9 cellular contexts compared by ENCODE assay signal in genomic region chr1:156102634-156103511, GRCh38. TPM values are rescaled to one million over a fixed set of nuclear protein-coding genes. Genes with fewer than 3 reads are reported as not detected.
DNase-seq lines count a peak whose midpoint lies in the region; ATAC-seq and TF ChIP-seq lines count a peak whose summit lies in the region.
"Had no signal": no experiment of that assay in that cellular context is flagged by ENCODE, and none has a peak within 500 bp of the region (broad histone marks: within the 10 kb centered on the region; RNA-seq: fewer than 3 reads in every experiment).

No MANE protein-coding gene starts in this region.

- in situ Hi-C loops in brain microvascular endothelial cell (cut with HindIII; ENCODE audit: low pct_ligation_motif_present, low sequenced_read_pairs), result no loop called here

- intact Hi-C loops in natural killer cell (cut with micrococcal nuclease) (no loop called here), aorta (cut with DNase I) (no loop called here), OCI-LY7 (cut with micrococcal nuclease; ENCODE audit: unreplicated experiment) (no loop called here)

- no peak overlapping the region for H4K8ac ChIP-seq in mesendoderm (ENCODE audit: low read depth, low read length)

- no peaks in the 10 kb centered on the region for H3K9me3 Mint-ChIP-seq in natural killer cell
- no peaks in the 10 kb centered on the region for H3K9me3 Mint-ChIP-seq in natural killer cell treated with Interleukin-12 subunit alpha and Interleukin-12 subunit beta and Interleukin-15 and Interleukin-18, amount 100 ng/mL, for 72 hours

- H3K9me3 ChIP-seq in aorta (ENCODE audit: control insufficient read depth, low read length) (no peaks in the 10 kb centered on the region), OCI-LY7 (ENCODE audit: low read length) (no peaks in the 10 kb centered on the region)

- no peak overlapping the region for H2BK15ac ChIP-seq in mesendoderm (replicated peaks; ENCODE audit: low read depth)

- no peak overlapping the region for H3K4ac ChIP-seq in mesendoderm (ENCODE audit: low read depth, low read length)

- H3K79me1 ChIP-seq in mesendoderm (ENCODE audit: low read length), result no peaks in the 10 kb centered on the region

- H3K36me3 Mint-ChIP-seq in natural killer cell, result no peaks in the 10 kb centered on the region
- H3K36me3 Mint-ChIP-seq in natural killer cell treated with Interleukin-12 subunit alpha and Interleukin-12 subunit beta and Interleukin-15 and Interleukin-18, amount 100 ng/mL, for 72 hours, result no peaks in the 10 kb centered on the region

- peaks cover 11 to 52% of the 10 kb centered on the region in 2 donors for H3K4me1 Mint-ChIP-seq in natural killer cell
- peaks cover 36 to 45% of the 10 kb centered on the region in 2 donors for H3K4me1 Mint-ChIP-seq in natural killer cell treated with Interleukin-12 subunit alpha and Interleukin-12 subunit beta and Interleukin-15 and Interleukin-18, amount 100 ng/mL, for 72 hours (ENCODE audit: low read depth in 2 of 2)

- H3K56ac ChIP-seq in mesendoderm (ENCODE audit: low read length), result peak overlapping the region; percentile 58

- no peak overlapping the region for H4K5ac ChIP-seq in mesendoderm (ENCODE audit: low read length)

- H3K36me3 ChIP-seq in brain microvascular endothelial cell (replicated peaks) (no peaks in the 10 kb centered on the region), mesendoderm (ENCODE audit: control insufficient read depth, insufficient read depth, low read length) (no peaks in the 10 kb centered on the region), aorta (ENCODE audit: control insufficient read depth in 1 of 2, insufficient read depth in 2 of 2, low read length in 1 of 2) (no peaks in the 10 kb centered on the region), OCI-LY7 (ENCODE audit: insufficient read depth, low read length) (no peaks in the 10 kb centered on the region)

- H3K9me2 ChIP-seq in OCI-LY7 (ENCODE audit: insufficient read depth, low read length), result no peaks in the 10 kb centered on the region

- no peak overlapping the region for H2AFZ ChIP-seq in OCI-LY7 (ENCODE audit: low read length)

- no peak overlapping the region for H2BK120ac ChIP-seq in mesendoderm (ENCODE audit: low read depth, low read length)

- no peak for TF ChIP-seq CTCF in natural killer cell (IDR thresholded peaks at IDR 0.05)
- no peak for TF ChIP-seq CTCF in brain microvascular endothelial cell (IDR thresholded peaks at IDR 0.05; ENCODE audit: low read depth, low read length, missing control alignments)
- TF ChIP-seq CTCF in OCI-LY7 (conservative IDR thresholded peaks at IDR 0.05; ENCODE audit: low read length), result no peak

- WGBS in mesendoderm (ENCODE audit: extremely low coverage, insufficient coverage, low lambda C conversion rate), result no CpG with 5 or more reads among the region's 16 CpGs
- WGBS in aorta, 2 donors, result 29 to 31% methylated on average over 16 of the region's 16 CpGs

- CTCF ChIA-PET in OCI-LY7 (lab: Charles Lee; ENCODE audit: unreplicated experiment), result interaction anchor here (1.0 to 1.5 kb wide), 2 partner anchors 23 to 27 kb away, joined by 3 read pairs; no protein-coding TSS in a partner anchor

- H2BK5ac ChIP-seq in mesendoderm (ENCODE audit: low read length), result no peak overlapping the region

- no peak overlapping the region for H3K4me2 ChIP-seq in mesendoderm (ENCODE audit: low read length)
- H3K4me2 ChIP-seq in OCI-LY7 (ENCODE audit: low read length), result no peak overlapping the region

- H3K79me2 ChIP-seq in mesendoderm (ENCODE audit: control insufficient read depth, insufficient read depth, low read length), result no peaks in the 10 kb centered on the region
- H3K79me2 ChIP-seq in OCI-LY7 (ENCODE audit: insufficient read depth, low read depth, low read length), result no peaks in the 10 kb centered on the region

- no TSS peak for BruUV-seq in OCI-LY7 (replicated peaks; lab: Mats Ljungman, UMichigan)

- peak overlapping the region; percentile 67 for H3K27ac ChIP-seq in brain microvascular endothelial cell
- H3K27ac ChIP-seq in mesendoderm (ENCODE audit: low read depth, low read length), result no peak overlapping the region
- peak overlapping the region; percentile 32 to 96 for H3K27ac ChIP-seq in aorta (ENCODE audit: low read depth in 1 of 2, low read length in 2 of 2)
- no peak overlapping the region for H3K27ac ChIP-seq in OCI-LY7 (ENCODE audit: low read depth, low read length, poor library complexity, severe bottlenecking)

- no peak overlapping the region for H3K4me3 Mint-ChIP-seq in natural killer cell
- no peak overlapping the region for H3K4me3 Mint-ChIP-seq in natural killer cell treated with Interleukin-12 subunit alpha and Interleukin-12 subunit beta and Interleukin-15 and Interleukin-18, amount 100 ng/mL, for 72 hours

- peak overlapping the region; percentile 96 to 99 for H3K27ac Mint-ChIP-seq in natural killer cell
- no peak overlapping the region for H3K27ac Mint-ChIP-seq in natural killer cell treated with Interleukin-12 subunit alpha and Interleukin-12 subunit beta and Interleukin-15 and Interleukin-18, amount 100 ng/mL, for 72 hours

- no peak overlapping the region for H3K4me3 ChIP-seq in brain microvascular endothelial cell (ENCODE audit: low read depth, low read length)
- no peak overlapping the region for H3K4me3 ChIP-seq in mesendoderm (ENCODE audit: low read length)
- H3K4me3 ChIP-seq in aorta (ENCODE audit: low read length in 2 of 2), result no peak overlapping the region
- H3K4me3 ChIP-seq in OCI-LY7 (ENCODE audit: low read depth, low read length, poor library complexity, severe bottlenecking), result no peak overlapping the region

- DNase-seq in natural killer cell, result no peak
- DNase-seq in natural killer cell treated with Interleukin-12 subunit alpha and Interleukin-12 subunit beta and Interleukin-15 and Interleukin-18, amount 100 ng/mL, for 72 hours (ENCODE audit: low spot score), result no peak
- no peak for DNase-seq in brain microvascular endothelial cell
- no peak for DNase-seq in mesendoderm
- peak in 1 of 2 donors; percentile 77 for DNase-seq in aorta
- no peak for DNase-seq in putamen (ENCODE audit: low spot score)
- DNase-seq in HuH-7 (ENCODE audit: low spot score), result no peak
- no peak for DNase-seq in OCI-LY7 (ENCODE audit: low spot score)
- DNase-seq: activated CD4-positive, CD25-positive, alpha-beta regulatory T cell had no signal

- peak overlapping the region; percentile 79 for H2AK5ac ChIP-seq in mesendoderm (ENCODE audit: low read length)

- H3K4me1 ChIP-seq in mesendoderm (ENCODE audit: control insufficient read depth, low read depth, low read length) (peaks cover 35% of the 10 kb centered on the region), aorta (ENCODE audit: control insufficient read depth in 1 of 2, insufficient read depth in 2 of 2, low read length in 2 of 2) (no peaks in the 10 kb centered on the region), OCI-LY7 (ENCODE audit: insufficient read depth, low read length, poor library complexity, severe bottlenecking) (peaks cover 11% of the 10 kb centered on the region)

- H3K27me3 Mint-ChIP-seq in natural killer cell (ENCODE audit: low read depth in 2 of 2), result peaks cover 0 to 8% of the 10 kb centered on the region in 2 donors
- H3K27me3 Mint-ChIP-seq in natural killer cell treated with Interleukin-12 subunit alpha and Interleukin-12 subunit beta and Interleukin-15 and Interleukin-18, amount 100 ng/mL, for 72 hours, result peaks cover 6 to 20% of the 10 kb centered on the region in 2 donors

- ATAC-seq in natural killer cell, result no peak
- no peak for ATAC-seq in natural killer cell treated with Interleukin-12 subunit alpha and Interleukin-12 subunit beta and Interleukin-15 and Interleukin-18, amount 100 ng/mL, for 72 hours
- ATAC-seq in aorta (ENCODE audit: low FRiP score), result peak; percentile 0

- no peak overlapping the region for H3K9ac ChIP-seq in mesendoderm (ENCODE audit: low read length)

- no peak overlapping the region for H3K18ac ChIP-seq in mesendoderm (ENCODE audit: low read length)

- POLR2A ChIA-PET in OCI-LY7 (lab: Charles Lee), result no interaction called here

- no peaks in the 10 kb centered on the region for H4K20me1 ChIP-seq in OCI-LY7 (ENCODE audit: insufficient read depth, low read length)

- no peak overlapping the region for H3K23ac ChIP-seq in mesendoderm (ENCODE audit: low read length)

- no peaks in the 10 kb centered on the region for H3K27me3 ChIP-seq in brain microvascular endothelial cell (replicated peaks)
- no peaks in the 10 kb centered on the region for H3K27me3 ChIP-seq in mesendoderm (ENCODE audit: insufficient read depth, low read length, poor library complexity)
- no peaks in the 10 kb centered on the region for H3K27me3 ChIP-seq in aorta (ENCODE audit: control insufficient read depth in 1 of 2, insufficient read depth in 2 of 2, low read length in 1 of 2)

RNA-seq across cellular contexts. Expression of gene LMNA, which starts 11.6 kb away (rescaled TPM):
- total RNA-seq in natural killer cell (100 to 1,000 TPM; 201 to 504 (median 273) TPM), aorta (1,000 to 10,000 TPM in 1 of 2 donors, 100 to 1,000 TPM in 1; 497 to 1,067 TPM), OCI-LY7 (2022) (5.0 and 6.5 TPM in 2 replicates)
- 10 to 100 TPM; 21.4 to 67.6 TPM for total RNA-seq in natural killer cell treated with Interleukin-12 subunit alpha and Interleukin-12 subunit beta and Interleukin-15 and Interleukin-18, amount 100 ng/mL, for 72 hours
- polyA plus RNA-seq in mesendoderm (2013, experiment 1 of 2), result 59.4 TPM
- 59.0 TPM for polyA plus RNA-seq in mesendoderm (2013, experiment 2 of 2)
- 100 to 1,000 TPM in 1 of 2 donors, 10 to 100 TPM in 1; 94.3 to 378 TPM for polyA plus RNA-seq in aorta
- 12.9 and 14.3 TPM in 2 replicates for total RNA-seq in OCI-LY7 (2014; rRNA removed; shearing (Covaris generic))

RNA-seq across cellular contexts. Expression of gene MEX3A, which starts 20.6 kb away (rescaled TPM):
- under 1 TPM; 0.05 to 0.16 (median 0.14) TPM for total RNA-seq in natural killer cell
- under 1 TPM; 0.06 to 0.07 TPM for total RNA-seq in natural killer cell treated with Interleukin-12 subunit alpha and Interleukin-12 subunit beta and Interleukin-15 and Interleukin-18, amount 100 ng/mL, for 72 hours
- polyA plus RNA-seq in mesendoderm (2013, experiment 1 of 2), result 44.2 TPM
- polyA plus RNA-seq in mesendoderm (2013, experiment 2 of 2), result 43.0 TPM
- total RNA-seq in aorta, result 1 to 10 TPM; 1.2 to 1.6 TPM
- under 1 TPM; 0.03 to 0.13 TPM for polyA plus RNA-seq in aorta
- 4.5 and 5.3 TPM in 2 replicates for total RNA-seq in OCI-LY7 (2014; rRNA removed; shearing (Covaris generic))
- total RNA-seq in OCI-LY7 (2022), result 5.3 and 5.5 TPM in 2 replicates

RNA-seq across cellular contexts. Expression of gene RAB25, which starts 41.9 kb away (rescaled TPM):
- total RNA-seq in natural killer cell, result under 1 TPM in 1 of 3 donors, not detected in 2; 0.82 TPM
- total RNA-seq in natural killer cell treated with Interleukin-12 subunit alpha and Interleukin-12 subunit beta and Interleukin-15 and Interleukin-18, amount 100 ng/mL, for 72 hours, result not detected
- 49.9 TPM for polyA plus RNA-seq in mesendoderm (2013, experiment 1 of 2)
- 48.3 TPM for polyA plus RNA-seq in mesendoderm (2013, experiment 2 of 2)
- not detected for total RNA-seq in aorta
- polyA plus RNA-seq in aorta, result 10 to 100 TPM in 1 of 2 donors, 1 to 10 TPM in 1; 1.5 to 32.4 TPM
- total RNA-seq in OCI-LY7 (2014; rRNA removed; shearing (Covaris generic)), result not detected in 2 replicates
- 0.48 TPM in 1 of 2 replicates, not detected in the other for total RNA-seq in OCI-LY7 (2022)

RNA-seq across cellular contexts. Expression of gene LAMTOR2, which starts 48.3 kb away (rescaled TPM):
- total RNA-seq in natural killer cell (10 to 100 TPM; 23.5 to 26.1 (median 24.6) TPM), aorta (10 to 100 TPM; 31.6 to 41.2 TPM), OCI-LY7 (2022) (52.1 and 55.2 TPM in 2 replicates)
- 10 to 100 TPM; 34.0 to 35.6 TPM for total RNA-seq in natural killer cell treated with Interleukin-12 subunit alpha and Interleukin-12 subunit beta and Interleukin-15 and Interleukin-18, amount 100 ng/mL, for 72 hours
- polyA plus RNA-seq in mesendoderm (2013, experiment 1 of 2), result 58.6 TPM
- polyA plus RNA-seq in mesendoderm (2013, experiment 2 of 2), result 51.9 TPM
- polyA plus RNA-seq in aorta, result 100 to 1,000 TPM in 1 of 2 donors, 10 to 100 TPM in 1; 78.3 to 129 TPM
- 71.3 and 103 TPM in 2 replicates for total RNA-seq in OCI-LY7 (2014; rRNA removed; shearing (Covaris generic))

RNA-seq across cellular contexts. Expression of gene UBQLN4, which starts 49.3 kb away (rescaled TPM):
- total RNA-seq in natural killer cell (10 to 100 TPM; 14.4 to 23.5 (median 23.5) TPM), aorta (10 to 100 TPM; 23.8 to 25.7 TPM), OCI-LY7 (2022) (37.1 and 40.3 TPM in 2 replicates)
- total RNA-seq in natural killer cell treated with Interleukin-12 subunit alpha and Interleukin-12 subunit beta and Interleukin-15 and Interleukin-18, amount 100 ng/mL, for 72 hours, result 10 to 100 TPM; 30.4 to 51.4 TPM
- polyA plus RNA-seq in mesendoderm (2013, experiment 1 of 2), result 31.9 TPM
- 31.5 TPM for polyA plus RNA-seq in mesendoderm (2013, experiment 2 of 2)
- 10 to 100 TPM; 14.5 to 16.0 TPM for polyA plus RNA-seq in aorta
- 20.8 and 33.2 TPM in 2 replicates for total RNA-seq in OCI-LY7 (2014; rRNA removed; shearing (Covaris generic))

Comparison
In these comparisons a context has a peak if more than half of its experiments do, and no peak if none do; other contexts are left out.
1. H3K27ac Mint-ChIP-seq: peak in natural killer cell (2 of 2); none in natural killer cell treated with Interleukin-12 subunit alpha and Interleukin-12 subunit beta and Interleukin-15 and Interleukin-18, amount 100 ng/mL, for 72 hours (0 of 2).
2. H3K27ac ChIP-seq: peak in brain microvascular endothelial cell (single experiment) and aorta (2 of 2); none in mesendoderm (single experiment) and OCI-LY7 (single experiment).